9 cellular contexts compared by ENCODE assay signal in genomic region chr16:68275611-68276191, GRCh38. TPM values are rescaled to one million over a fixed set of nuclear protein-coding genes. Genes with fewer than 3 reads are reported as not detected.
DNase-seq lines count a peak whose midpoint lies in the region; ATAC-seq, FAIRE-seq and TF ChIP-seq lines count a peak whose summit lies in the region.
"Had no signal": no experiment of that assay in that cellular context is flagged by ENCODE, and none has a peak within 500 bp of the region (broad histone marks: within the 10 kb centered on the region; RNA-seq: fewer than 3 reads in every experiment).

No MANE protein-coding gene starts in this region.

- intact Hi-C loops in HepG2 (cut with micrococcal nuclease; ENCODE audit: unreplicated experiment) (no loop called here), right lobe of liver (cut with DNase I) (no loop called here), esophagus muscularis mucosa (cut with DNase I) (no loop called here), transverse colon (cut with DNase I; ENCODE audit: low total_unique reads) (no loop called here)

- 53% methylated on average over 4 of the region's 4 CpGs for WGBS in HepG2 (ENCODE audit: low lambda C conversion rate)
- 48% methylated on average over 4 of the region's 4 CpGs for WGBS in right lobe of liver (ENCODE audit: insufficient coverage, low coverage, low lambda C conversion rate, missing lambda C conversion rate)
- WGBS in esophagus muscularis mucosa, result 36% methylated on average over 4 of the region's 4 CpGs
- WGBS in transverse colon (ENCODE audit: low coverage in 1 of 2), 2 donors, result 40 to 51% methylated on average over 4 of the region's 4 CpGs

- H3K27me3 ChIP-seq in HepG2 (ENCODE audit: control insufficient read depth in 1 of 2, insufficient read depth in 2 of 2, low read length in 2 of 2) (no peaks in the 10 kb centered on the region), right lobe of liver (no peaks in the 10 kb centered on the region), esophagus muscularis mucosa (no peaks in the 10 kb centered on the region), transverse colon (no peaks in the 10 kb centered on the region), HAP-1 (ENCODE audit: low read depth) (no peaks in the 10 kb centered on the region)

- H3K9me3 ChIP-seq in HepG2 (ENCODE audit: low read length) (no peaks in the 10 kb centered on the region), right lobe of liver (no peaks in the 10 kb centered on the region), esophagus muscularis mucosa (no peaks in the 10 kb centered on the region), transverse colon (no peaks in the 10 kb centered on the region), HAP-1 (no peaks in the 10 kb centered on the region)

- peaks cover 9% of the 10 kb centered on the region; the same call in 1 of the 2 replicates for H4K20me1 ChIP-seq in HepG2 (ENCODE audit: insufficient read depth, low read length)

- DNase-seq in HepG2 (ENCODE audit: low spot score), result peak; percentile 35
- DNase-seq in right lobe of liver, result no peak
- peak; percentile 32 for DNase-seq in SW480 (ENCODE audit: low spot score)
- DNase-seq in esophagus muscularis mucosa (ENCODE audit: extremely low spot score), result no peak
- no peak for DNase-seq in transverse colon
- DNase-seq in medulla oblongata (ENCODE audit: extremely low spot score), result no peak
- DNase-seq in HAP-1 (ENCODE audit: low spot score in 2 of 2), result no peak

- CTCF ChIA-PET in HepG2 (lab: Yijun Ruan, JAX; ENCODE audit: low intra/inter-chr PET ratio, low total read pairs), result no interaction called here

- ATAC-seq in HepG2 (peak; percentile 24; the same call in 1 of the 3 replicates), right lobe of liver (no peak), HG03457 (IDR thresholded peaks at IDR 0.05; ENCODE audit: unreplicated experiment) (peak; percentile 49)

- BruUV-seq in HepG2 (replicated peaks; lab: Mats Ljungman, UMichigan), result TSS peak; percentile 35

- peak; percentile 58 for FAIRE-seq in HepG2 (lab: Jason Lieb, UNC)

- POLR2A ChIA-PET in HepG2 (lab: Yijun Ruan, JAX), result interaction anchor here (1.1 to 2.4 kb wide), 3 partner anchors 9 to 36 kb away, joined by 3 to 16 read pairs (median 10); partner anchors contain the start of genes PRMT7, SLC7A6 and SLC7A6OS

- no peak for TF ChIP-seq POLR2A in HepG2 (IDR thresholded peaks at IDR 0.05; ENCODE audit: insufficient read depth in 1 of 2, low read depth in 2 of 2, low read length in 2 of 2)
- no peak for TF ChIP-seq POLR2A in right lobe of liver (IDR thresholded peaks at IDR 0.05)
- TF ChIP-seq POLR2A in esophagus muscularis mucosa (IDR thresholded peaks at IDR 0.05; ENCODE audit: low read depth), result no peak
- TF ChIP-seq POLR2A in transverse colon (IDR thresholded peaks at IDR 0.05), result no peak

- peak overlapping the region; percentile 27; the same call in 1 of the 2 replicates for H3K9ac ChIP-seq in HepG2 (ENCODE audit: insufficient read depth, low read depth, low read length)

- TF ChIP-seq CTCF in HepG2 (CRISPR knock-in tag; IDR thresholded peaks at IDR 0.05) (no peak), right lobe of liver (IDR thresholded peaks at IDR 0.05) (no peak), esophagus muscularis mucosa (IDR thresholded peaks at IDR 0.05) (no peak), transverse colon (IDR thresholded peaks at IDR 0.05) (no peak)

- H3K4me3 ChIP-seq in HepG2 (replicated peaks in 1 of 3; ENCODE audit: insufficient read depth in 1 of 3, low read depth in 2 of 3, low read length in 3 of 3), result no peak overlapping the region
- no peak overlapping the region for H3K4me3 ChIP-seq in right lobe of liver
- H3K4me3 ChIP-seq in esophagus muscularis mucosa, result no peak overlapping the region
- H3K4me3 ChIP-seq in transverse colon, result no peak overlapping the region
- no peak overlapping the region for H3K4me3 ChIP-seq in HAP-1

- H3K36me3 ChIP-seq in HepG2 (replicated peaks in 1 of 2; ENCODE audit: control insufficient read depth in 1 of 2, insufficient read depth in 2 of 2, low read length in 2 of 2), result peaks cover 20 to 44% of the 10 kb centered on the region in 2 experiments
- H3K36me3 ChIP-seq in right lobe of liver, result no peaks in the 10 kb centered on the region
- H3K36me3 ChIP-seq in esophagus muscularis mucosa, result peaks cover 10 to 67% (median 22%) of the 10 kb centered on the region in 4 donors
- H3K36me3 ChIP-seq in transverse colon, result no peaks in the 10 kb centered on the region
- peaks cover 46% of the 10 kb centered on the region for H3K36me3 ChIP-seq in HAP-1 (replicated peaks)

- peaks cover 67% of the 10 kb centered on the region for H3K4me1 ChIP-seq in HepG2 (ENCODE audit: insufficient read depth, low read length)
- no peaks in the 10 kb centered on the region for H3K4me1 ChIP-seq in right lobe of liver
- H3K4me1 ChIP-seq in esophagus muscularis mucosa, result peaks cover 31 to 64% (median 49%) of the 10 kb centered on the region in 4 donors
- H3K4me1 ChIP-seq in transverse colon, result peaks cover 0 to 51% (median 20%) of the 10 kb centered on the region in 4 donors
- H3K4me1 ChIP-seq in HAP-1, result no peaks in the 10 kb centered on the region

- TF ChIP-seq EP300 in HepG2 (IDR thresholded peaks at IDR 0.05; ENCODE audit: low read depth in 2 of 2, low read length in 2 of 2) (no peak), HepG2 (CRISPR knock-in tag; IDR thresholded peaks at IDR 0.05; ENCODE audit: borderline replicate concordance) (no peak), esophagus muscularis mucosa (IDR thresholded peaks at IDR 0.05) (no peak), transverse colon (IDR thresholded peaks at IDR 0.05; ENCODE audit: low read depth) (no peak)

- H3K79me2 ChIP-seq in HepG2 (ENCODE audit: insufficient read depth, low read length), result peaks cover 52% of the 10 kb centered on the region

- H3K27ac ChIP-seq in HepG2 (ENCODE audit: extremely low read length, insufficient read depth, low read length) (peak overlapping the region; percentile 52), right lobe of liver (no peak overlapping the region), esophagus muscularis mucosa (replicated peaks in 1 of 4) (peak overlapping the region; percentile 66 to 77 (median 71)), transverse colon (peak overlapping the region; percentile 44 to 60 (median 55))

- peak overlapping the region; percentile 48 for H3K4me2 ChIP-seq in HepG2 (ENCODE audit: low read depth, low read length)

- in situ Hi-C loops in HepG2 (cut with HindIII; ENCODE audit: extremely low pct_ligation_motif_present, low pct_unique_long_range_greater_than_20kb) (no loop called here), transverse colon (cut with MboI; ENCODE audit: low pct_ligation_motif_present in 1 of 4, low pct_unique_long_range_greater_than_20kb in 1 of 4, low sequenced_read_pairs in 3 of 4) (no loop called here), HAP-1 (cut with MboI; ENCODE audit: low sequenced_read_pairs) (no loop called here)

- no peak for TF ChIP-seq RAD21 in HepG2 (CRISPR knock-in tag; IDR thresholded peaks at IDR 0.05)

- no peak overlapping the region for H2AFZ ChIP-seq in HepG2 (ENCODE audit: low read length)

RNA-seq across cellular contexts. Expression of gene SLC7A6, which starts 11.4 kb away (rescaled TPM):
- total RNA-seq in HepG2 (2016; rRNA removed; fragmentation: Illumina TruSeq; extraction: Trizol) (25.4 and 35.8 TPM in 2 replicates), right lobe of liver (1 to 10 TPM; 1.6 to 9.6 (median 4.5) TPM), esophagus muscularis mucosa (10 to 100 TPM; 18.9 to 37.1 (median 27.3) TPM), transverse colon (100 to 1,000 TPM in 1 of 4 donors, 10 to 100 TPM in 3; 20.6 to 145 (median 31.4) TPM)
- 116 and 121 TPM in 2 replicates for total RNA-seq in HepG2 (2016; cell fraction: cytosol; rRNA removed; fragmentation: Illumina TruSeq; extraction: Trizol; ENCODE audit: low read depth)
- 25.1 and 35.3 TPM in 2 replicates for total RNA-seq in HepG2 (2016; cell fraction: insoluble cytoplasmic fraction; rRNA removed; fragmentation: Illumina TruSeq; extraction: Trizol)
- total RNA-seq in HepG2 (2016; cell fraction: membrane; rRNA removed; fragmentation: Illumina TruSeq; extraction: Trizol), result 38.4 and 41.5 TPM in 2 replicates
- total RNA-seq in HepG2 (2016; cell fraction: nucleus; rRNA removed; fragmentation: Illumina TruSeq; extraction: Trizol), result 53.5 and 62.4 TPM in 2 replicates
- polyA plus RNA-seq in HepG2 (2011; rRNA removed), result 67.4 and 70.8 TPM in 2 replicates
- 38.1 and 42.5 TPM in 2 replicates for polyA plus RNA-seq in HepG2 (2011; cell fraction: cytosol; rRNA removed)
- 195 and 234 TPM in 2 replicates for polyA plus RNA-seq in HepG2 (2011; cell fraction: nucleus; rRNA removed)
- 29.8 and 35.6 TPM in 2 replicates for polyA plus RNA-seq in HepG2 (2012)
- 4.5 and 5.9 TPM in 2 replicates for polyA plus RNA-seq in HepG2 (2016; cell fraction: cytosol; fragmentation: Illumina TruSeq; extraction: Trizol; ENCODE audit: low read depth)
- polyA plus RNA-seq in HepG2 (2016; cell fraction: insoluble cytoplasmic fraction; fragmentation: Illumina TruSeq; extraction: Trizol; ENCODE audit: low read depth), result 17.5 and 18.7 TPM in 2 replicates
- polyA plus RNA-seq in HepG2 (2016; cell fraction: membrane; fragmentation: Illumina TruSeq; extraction: Trizol; ENCODE audit: low read depth), result 8.7 and 9.5 TPM in 2 replicates
- polyA plus RNA-seq in HepG2 (2016; cell fraction: nucleus; fragmentation: Illumina TruSeq; extraction: Trizol; ENCODE audit: insufficient read depth, low read depth), result 86.8 and 104 TPM in 2 replicates
- 346 and 374 TPM in 2 replicates for polyA minus RNA-seq in HepG2 (2011; rRNA and poly(A)+ RNA removed; ENCODE audit: low replicate concordance)
- 39.3 and 39.6 TPM in 2 replicates for polyA minus RNA-seq in HepG2 (2011; cell fraction: cytosol; rRNA and poly(A)+ RNA removed)
- 114 and 135 TPM in 2 replicates for polyA minus RNA-seq in HepG2 (2011; cell fraction: nucleus; rRNA and poly(A)+ RNA removed)

RNA-seq across cellular contexts. Expression of gene PLA2G15, which starts 30.5 kb away (rescaled TPM):
- 9.9 and 14.4 TPM in 2 replicates for total RNA-seq in HepG2 (2016; rRNA removed; fragmentation: Illumina TruSeq; extraction: Trizol)
- 1.6 and 1.9 TPM in 2 replicates for total RNA-seq in HepG2 (2016; cell fraction: cytosol; rRNA removed; fragmentation: Illumina TruSeq; extraction: Trizol; ENCODE audit: low read depth)
- total RNA-seq in HepG2 (2016; cell fraction: insoluble cytoplasmic fraction; rRNA removed; fragmentation: Illumina TruSeq; extraction: Trizol), result 8.0 and 15.5 TPM in 2 replicates
- 4.8 and 5.1 TPM in 2 replicates for total RNA-seq in HepG2 (2016; cell fraction: membrane; rRNA removed; fragmentation: Illumina TruSeq; extraction: Trizol)
- total RNA-seq in HepG2 (2016; cell fraction: nucleus; rRNA removed; fragmentation: Illumina TruSeq; extraction: Trizol), result 16.6 and 20.9 TPM in 2 replicates
- 23.7 and 30.2 TPM in 2 replicates for polyA plus RNA-seq in HepG2 (2011; rRNA removed)
- 18.0 and 24.3 TPM in 2 replicates for polyA plus RNA-seq in HepG2 (2011; cell fraction: cytosol; rRNA removed)
- polyA plus RNA-seq in HepG2 (2011; cell fraction: nucleus; rRNA removed), result 25.8 and 28.3 TPM in 2 replicates
- polyA plus RNA-seq in HepG2 (2012), result 14.5 and 15.3 TPM in 2 replicates
- polyA plus RNA-seq in HepG2 (2016; cell fraction: cytosol; fragmentation: Illumina TruSeq; extraction: Trizol; ENCODE audit: low read depth), result 1.2 and 1.8 TPM in 2 replicates
- 8.4 and 8.8 TPM in 2 replicates for polyA plus RNA-seq in HepG2 (2016; cell fraction: insoluble cytoplasmic fraction; fragmentation: Illumina TruSeq; extraction: Trizol; ENCODE audit: low read depth)
- polyA plus RNA-seq in HepG2 (2016; cell fraction: membrane; fragmentation: Illumina TruSeq; extraction: Trizol; ENCODE audit: low read depth), result 2.6 and 3.5 TPM in 2 replicates
- 29.5 and 29.9 TPM in 2 replicates for polyA plus RNA-seq in HepG2 (2016; cell fraction: nucleus; fragmentation: Illumina TruSeq; extraction: Trizol; ENCODE audit: insufficient read depth, low read depth)
- polyA minus RNA-seq in HepG2 (2011; rRNA and poly(A)+ RNA removed; ENCODE audit: low replicate concordance), result 18.7 and 48.3 TPM in 2 replicates
- 13.9 and 15.8 TPM in 2 replicates for polyA minus RNA-seq in HepG2 (2011; cell fraction: cytosol; rRNA and poly(A)+ RNA removed)
- 5.9 and 8.5 TPM in 2 replicates for polyA minus RNA-seq in HepG2 (2011; cell fraction: nucleus; rRNA and poly(A)+ RNA removed)
- 10 to 100 TPM in 5 of 6 experiments, 1 to 10 TPM in 1; 9.7 to 21.2 (median 13.7) TPM for total RNA-seq in right lobe of liver
- 10 to 100 TPM; 10.4 to 22.0 (median 15.3) TPM for total RNA-seq in esophagus muscularis mucosa
- 10 to 100 TPM in 3 of 4 donors, 1 to 10 TPM in 1; 9.6 to 18.2 (median 15.0) TPM for total RNA-seq in transverse colon

RNA-seq across cellular contexts. Expression of gene SLC7A6OS, which starts 35.0 kb away (rescaled TPM):
- 21.5 and 21.6 TPM in 2 replicates for total RNA-seq in HepG2 (2016; rRNA removed; fragmentation: Illumina TruSeq; extraction: Trizol)
- total RNA-seq in HepG2 (2016; cell fraction: cytosol; rRNA removed; fragmentation: Illumina TruSeq; extraction: Trizol; ENCODE audit: low read depth), result 4.2 and 5.7 TPM in 2 replicates
- 19.7 and 21.7 TPM in 2 replicates for total RNA-seq in HepG2 (2016; cell fraction: insoluble cytoplasmic fraction; rRNA removed; fragmentation: Illumina TruSeq; extraction: Trizol)
- total RNA-seq in HepG2 (2016; cell fraction: membrane; rRNA removed; fragmentation: Illumina TruSeq; extraction: Trizol), result 8.6 and 9.1 TPM in 2 replicates
- 28.4 and 34.8 TPM in 2 replicates for total RNA-seq in HepG2 (2016; cell fraction: nucleus; rRNA removed; fragmentation: Illumina TruSeq; extraction: Trizol)
- polyA plus RNA-seq in HepG2 (2011; rRNA removed), result 11.2 and 12.5 TPM in 2 replicates
- polyA plus RNA-seq in HepG2 (2011; cell fraction: cytosol; rRNA removed), result 6.1 and 9.0 TPM in 2 replicates
- polyA plus RNA-seq in HepG2 (2011; cell fraction: nucleus; rRNA removed), result 22.2 and 25.4 TPM in 2 replicates
- 12.1 and 13.5 TPM in 2 replicates for polyA plus RNA-seq in HepG2 (2012)
- 2.2 and 2.4 TPM in 2 replicates for polyA plus RNA-seq in HepG2 (2016; cell fraction: cytosol; fragmentation: Illumina TruSeq; extraction: Trizol; ENCODE audit: low read depth)
- polyA plus RNA-seq in HepG2 (2016; cell fraction: insoluble cytoplasmic fraction; fragmentation: Illumina TruSeq; extraction: Trizol; ENCODE audit: low read depth), result 19.5 and 20.3 TPM in 2 replicates
- 4.3 and 4.5 TPM in 2 replicates for polyA plus RNA-seq in HepG2 (2016; cell fraction: membrane; fragmentation: Illumina TruSeq; extraction: Trizol; ENCODE audit: low read depth)
- 37.7 and 42.1 TPM in 2 replicates for polyA plus RNA-seq in HepG2 (2016; cell fraction: nucleus; fragmentation: Illumina TruSeq; extraction: Trizol; ENCODE audit: insufficient read depth, low read depth)
- 8.8 and 15.1 TPM in 2 replicates for polyA minus RNA-seq in HepG2 (2011; rRNA and poly(A)+ RNA removed; ENCODE audit: low replicate concordance)
- polyA minus RNA-seq in HepG2 (2011; cell fraction: cytosol; rRNA and poly(A)+ RNA removed), result 4.7 and 4.9 TPM in 2 replicates
- 26.7 and 28.5 TPM in 2 replicates for polyA minus RNA-seq in HepG2 (2011; cell fraction: nucleus; rRNA and poly(A)+ RNA removed)
- total RNA-seq in right lobe of liver, result 1 to 10 TPM; 4.0 to 5.4 (median 4.8) TPM
- 10 to 100 TPM in 2 of 4 donors, 1 to 10 TPM in 2; 8.7 to 15.7 (median 11.5) TPM for total RNA-seq in esophagus muscularis mucosa
- 10 to 100 TPM in 3 of 4 donors, 1 to 10 TPM in 1; 7.8 to 49.0 (median 15.3) TPM for total RNA-seq in transverse colon

RNA-seq across cellular contexts. Expression of gene PRMT7, which starts 35.1 kb away (rescaled TPM):
- total RNA-seq in HepG2 (2016; rRNA removed; fragmentation: Illumina TruSeq; extraction: Trizol), result 46.7 and 55.0 TPM in 2 replicates
- total RNA-seq in HepG2 (2016; cell fraction: cytosol; rRNA removed; fragmentation: Illumina TruSeq; extraction: Trizol; ENCODE audit: low read depth), result 9.5 and 12.3 TPM in 2 replicates
- total RNA-seq in HepG2 (2016; cell fraction: insoluble cytoplasmic fraction; rRNA removed; fragmentation: Illumina TruSeq; extraction: Trizol), result 45.8 and 52.4 TPM in 2 replicates
- total RNA-seq in HepG2 (2016; cell fraction: membrane; rRNA removed; fragmentation: Illumina TruSeq; extraction: Trizol), result 18.9 and 20.2 TPM in 2 replicates
- 51.3 and 66.0 TPM in 2 replicates for total RNA-seq in HepG2 (2016; cell fraction: nucleus; rRNA removed; fragmentation: Illumina TruSeq; extraction: Trizol)
- polyA plus RNA-seq in HepG2 (2011; rRNA removed), result 47.5 and 53.5 TPM in 2 replicates
- polyA plus RNA-seq in HepG2 (2011; cell fraction: cytosol; rRNA removed), result 35.5 and 39.1 TPM in 2 replicates
- 268 and 334 TPM in 2 replicates for polyA plus RNA-seq in HepG2 (2011; cell fraction: nucleus; rRNA removed)
- 28.1 and 39.6 TPM in 2 replicates for polyA plus RNA-seq in HepG2 (2012)
- polyA plus RNA-seq in HepG2 (2016; cell fraction: cytosol; fragmentation: Illumina TruSeq; extraction: Trizol; ENCODE audit: low read depth), result 4.3 and 4.6 TPM in 2 replicates
- 36.4 and 39.2 TPM in 2 replicates for polyA plus RNA-seq in HepG2 (2016; cell fraction: insoluble cytoplasmic fraction; fragmentation: Illumina TruSeq; extraction: Trizol; ENCODE audit: low read depth)
- 6.8 and 7.1 TPM in 2 replicates for polyA plus RNA-seq in HepG2 (2016; cell fraction: membrane; fragmentation: Illumina TruSeq; extraction: Trizol; ENCODE audit: low read depth)
- 109 and 112 TPM in 2 replicates for polyA plus RNA-seq in HepG2 (2016; cell fraction: nucleus; fragmentation: Illumina TruSeq; extraction: Trizol; ENCODE audit: insufficient read depth, low read depth)
- polyA minus RNA-seq in HepG2 (2011; rRNA and poly(A)+ RNA removed; ENCODE audit: low replicate concordance), result 105 and 173 TPM in 2 replicates
- polyA minus RNA-seq in HepG2 (2011; cell fraction: cytosol; rRNA and poly(A)+ RNA removed), result 15.1 and 21.0 TPM in 2 replicates
- polyA minus RNA-seq in HepG2 (2011; cell fraction: nucleus; rRNA and poly(A)+ RNA removed), result 89.8 and 99.8 TPM in 2 replicates
- total RNA-seq in right lobe of liver, result 10 to 100 TPM; 13.1 to 28.3 (median 21.1) TPM
- total RNA-seq in esophagus muscularis mucosa, result 10 to 100 TPM; 20.0 to 31.1 (median 26.8) TPM
- total RNA-seq in transverse colon, result 100 to 1,000 TPM in 1 of 4 donors, 10 to 100 TPM in 3; 20.6 to 115 (median 38.5) TPM

RNA-seq across cellular contexts. Expression of gene ESRP2, which starts 39.8 kb away (rescaled TPM):
- total RNA-seq in HepG2 (2016; rRNA removed; fragmentation: Illumina TruSeq; extraction: Trizol) (17.1 and 21.1 TPM in 2 replicates), right lobe of liver (100 to 1,000 TPM in 1 of 6 experiments, 10 to 100 TPM in 5; 44.8 to 102 (median 57.9) TPM), esophagus muscularis mucosa (1 to 10 TPM in 1 of 4 donors, under 1 TPM in 3; 0.17 to 2.1 (median 0.52) TPM), transverse colon (10 to 100 TPM; 61.3 to 87.5 (median 77.2) TPM)
- 6.8 and 7.6 TPM in 2 replicates for total RNA-seq in HepG2 (2016; cell fraction: cytosol; rRNA removed; fragmentation: Illumina TruSeq; extraction: Trizol; ENCODE audit: low read depth)
- 14.0 and 20.2 TPM in 2 replicates for total RNA-seq in HepG2 (2016; cell fraction: insoluble cytoplasmic fraction; rRNA removed; fragmentation: Illumina TruSeq; extraction: Trizol)
- total RNA-seq in HepG2 (2016; cell fraction: membrane; rRNA removed; fragmentation: Illumina TruSeq; extraction: Trizol), result 8.4 and 9.8 TPM in 2 replicates
- 30.8 and 33.0 TPM in 2 replicates for total RNA-seq in HepG2 (2016; cell fraction: nucleus; rRNA removed; fragmentation: Illumina TruSeq; extraction: Trizol)
- 32.4 and 36.3 TPM in 2 replicates for polyA plus RNA-seq in HepG2 (2011; rRNA removed)
- 15.3 and 21.4 TPM in 2 replicates for polyA plus RNA-seq in HepG2 (2011; cell fraction: cytosol; rRNA removed)
- polyA plus RNA-seq in HepG2 (2011; cell fraction: nucleus; rRNA removed), result 149 and 178 TPM in 2 replicates
- 22.9 and 25.0 TPM in 2 replicates for polyA plus RNA-seq in HepG2 (2012)
- polyA plus RNA-seq in HepG2 (2016; cell fraction: cytosol; fragmentation: Illumina TruSeq; extraction: Trizol; ENCODE audit: low read depth), result 1.9 and 2.0 TPM in 2 replicates
- polyA plus RNA-seq in HepG2 (2016; cell fraction: insoluble cytoplasmic fraction; fragmentation: Illumina TruSeq; extraction: Trizol; ENCODE audit: low read depth), result 20.9 and 25.3 TPM in 2 replicates
- 6.3 and 6.7 TPM in 2 replicates for polyA plus RNA-seq in HepG2 (2016; cell fraction: membrane; fragmentation: Illumina TruSeq; extraction: Trizol; ENCODE audit: low read depth)
- 75.9 and 77.2 TPM in 2 replicates for polyA plus RNA-seq in HepG2 (2016; cell fraction: nucleus; fragmentation: Illumina TruSeq; extraction: Trizol; ENCODE audit: insufficient read depth, low read depth)
- 91.8 and 102 TPM in 2 replicates for polyA minus RNA-seq in HepG2 (2011; rRNA and poly(A)+ RNA removed; ENCODE audit: low replicate concordance)
- polyA minus RNA-seq in HepG2 (2011; cell fraction: cytosol; rRNA and poly(A)+ RNA removed), result 22.4 and 22.8 TPM in 2 replicates
- 79.8 and 79.9 TPM in 2 replicates for polyA minus RNA-seq in HepG2 (2011; cell fraction: nucleus; rRNA and poly(A)+ RNA removed)
- polyA plus RNA-seq: neural cell had no signal

Comparison
In these comparisons a context has a peak if more than half of its experiments do, and no peak if none do; other contexts are left out.
1. ATAC-seq: peak in HepG2 (single experiment) and HG03457 (single experiment); none in right lobe of liver (0 of 4).
2. DNase-seq: peak in HepG2 (single experiment) and SW480 (single experiment); none in right lobe of liver (0 of 3), esophagus muscularis mucosa (single experiment), transverse colon (single experiment), medulla oblongata (single experiment) and HAP-1 (0 of 2).
3. H3K27ac ChIP-seq: peak in HepG2 (single experiment), esophagus muscularis mucosa (4 of 4) and transverse colon (4 of 4); none in right lobe of liver (0 of 3).